7 cellular contexts compared by ENCODE assay signal in genomic region chr14:36955967-36956366, GRCh38.
"Had no signal": no experiment of that assay in that cellular context is flagged by ENCODE, and none has a peak within 500 bp of the region (broad histone marks: within the 10 kb centered on the region; RNA-seq: fewer than 3 reads in every experiment).

No MANE protein-coding gene starts in this region.

- H3K9me3 Mint-ChIP-seq: GM23338, H9 had no signal

- H3K9ac ChIP-seq: KMS-11 had no signal

- H2AFZ ChIP-seq: GM23338 had no signal

- H3K36me3 Mint-ChIP-seq: IgD-negative memory B cell had no signal

- ATAC-seq: GM23338, HepG2 had no signal

- H3K27ac ChIP-seq: HL-60, KMS-11 had no signal

- H3K4me3 Mint-ChIP-seq: GM23338, H9, IgD-negative memory B cell had no signal

- H3K4me2 ChIP-seq: GM23338, KMS-11 had no signal

- H3K27ac Mint-ChIP-seq: GM23338, H9, IgD-negative memory B cell had no signal

- DNase-seq: H9, KBM-7 had no signal

- H3K4me1 Mint-ChIP-seq: IgD-negative memory B cell had no signal

- H3K27me3 Mint-ChIP-seq: IgD-negative memory B cell had no signal

- H3K4me3 ChIP-seq: GM23338 had no signal
